Comparison of ENCODE assay signal across 10 cellular contexts in the genomic region with DNA sequence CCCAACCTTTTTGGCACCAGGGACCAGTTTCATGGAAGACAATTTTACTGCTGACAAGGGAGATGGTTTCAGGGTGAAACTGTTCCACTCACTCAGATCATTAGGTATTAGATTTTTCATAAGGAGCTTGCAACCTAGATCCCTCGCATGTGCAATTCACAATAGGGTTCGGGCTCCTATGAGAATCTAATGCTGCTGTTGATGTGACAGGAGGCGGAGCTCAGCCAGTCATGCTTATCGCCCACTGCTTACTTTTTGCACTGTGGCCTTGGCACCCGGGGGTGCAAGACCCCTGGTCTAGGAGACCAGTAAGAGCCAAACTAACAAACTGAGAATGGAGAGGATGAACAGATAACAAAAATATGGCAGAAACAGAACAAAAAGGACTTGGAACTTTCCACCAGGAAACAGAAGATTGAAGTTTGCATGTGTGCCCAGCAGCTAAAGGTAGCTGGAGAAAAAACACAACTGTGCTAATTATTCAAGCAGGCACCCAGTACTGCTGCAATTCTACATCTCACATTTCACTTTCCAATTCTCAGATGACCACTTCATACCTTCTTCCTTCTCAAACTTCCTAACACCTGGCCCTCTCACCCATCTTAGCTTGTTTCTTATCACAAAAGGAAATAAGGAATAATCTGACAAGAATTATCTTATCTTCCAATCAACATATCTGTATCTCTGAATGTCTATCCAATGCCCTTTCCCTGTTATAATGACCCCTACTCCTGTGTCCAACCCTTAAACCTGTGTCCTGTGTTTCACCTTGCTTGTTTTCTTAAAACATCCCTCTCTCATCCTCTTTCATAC. TPM values are rescaled to one million over a fixed set of nuclear protein-coding genes. Genes with fewer than 3 reads are reported as not detected.
DNase-seq lines count a peak whose midpoint lies in the region; ATAC-seq and TF ChIP-seq lines count a peak whose summit lies in the region.
"Had no signal": no experiment of that assay in that cellular context is flagged by ENCODE, and none has a peak within 500 bp of the region (broad histone marks: within the 10 kb centered on the region; RNA-seq: fewer than 3 reads in every experiment).

No MANE protein-coding gene starts in this region.

- H3K27ac Mint-ChIP-seq in activated CD4-positive, alpha-beta T cell treated with anti-CD3 and anti-CD28 coated beads for 36 hours: peak overlapping the region; percentile 66
- H3K27ac Mint-ChIP-seq in WTC11: peak overlapping the region; percentile 61

- H3K4me1 ChIP-seq in osteoblast (ENCODE audit: insufficient read depth, low read length) (peaks cover 29% of the 10 kb centered on the region), testis (peaks cover 11% of the 10 kb centered on the region)

- no peak for TF ChIP-seq CTCF in WTC11 (IDR thresholded peaks at IDR 0.05)
- no peak for TF ChIP-seq CTCF in osteoblast (IDR thresholded peaks at IDR 0.05; ENCODE audit: extremely low read depth, low read depth, low read length)
- TF ChIP-seq CTCF in GM13977 (IDR thresholded peaks at IDR 0.05; ENCODE audit: extremely low read depth, insufficient read depth, missing control alignments): no peak
- TF ChIP-seq CTCF in testis (IDR thresholded peaks at IDR 0.05): no peak

- peaks cover 98% of the 10 kb centered on the region for H3K79me2 ChIP-seq in osteoblast (ENCODE audit: insufficient read depth, low read length)

- no peak overlapping the region for H3K4me3 Mint-ChIP-seq in activated CD4-positive, alpha-beta T cell treated with anti-CD3 and anti-CD28 coated beads for 36 hours
- no peak overlapping the region; the same call in 1 of the 2 replicates for H3K4me3 Mint-ChIP-seq in WTC11

- H3K27ac ChIP-seq in osteoblast (ENCODE audit: low read depth, low read length) (peak overlapping the region; percentile 30), testis (no peak overlapping the region)

- POLR2A ChIA-PET in activated CD4-positive, alpha-beta T cell treated with anti-CD3 and anti-CD28 coated beads for 36 hours (lab: Charles Lee): interaction anchor here (0.6 to 1.2 kb wide), 3 partner anchors 10 to 322 kb away, joined by 3 to 4 read pairs (median 4); no protein-coding TSS in a partner anchor
- POLR2A ChIA-PET in WTC11 (lab: Charles Lee): no interaction called here

- WGBS in testis, 2 donors: 86 to 87% methylated on average over 4 to 5 of the region's 5 CpGs

- in situ Hi-C loops in GM13977 (cut with MboI; ENCODE audit: low pct_unique_long_range_greater_than_20kb, low sequenced_read_pairs, unreplicated experiment): no loop called here

- H3K9me3 ChIP-seq in osteoblast (ENCODE audit: low read depth, low read length) (no peaks in the 10 kb centered on the region), testis (no peaks in the 10 kb centered on the region)

- no peak for DNase-seq in activated CD4-positive, alpha-beta T cell treated with anti-CD3 and anti-CD28 coated beads for 36 hours
- DNase-seq in activated CD4-positive, alpha-beta T cell treated with anti-CD3 and anti-CD28 coated beads for 1 hour: no peak
- DNase-seq in WTC11 (ENCODE audit: low spot score) (no peak), osteoblast (ENCODE audit: insufficient read length, low spot score, missing footprints) (no peak), GM13977 (ENCODE audit: low spot score) (no peak), testis (no peak)
- DNase-seq: cerebellar nuclear complex; stimulated activated naive CD4-positive, alpha-beta T cell had no signal

- peaks cover 70% of the 10 kb centered on the region for H3K4me1 Mint-ChIP-seq in activated CD4-positive, alpha-beta T cell treated with anti-CD3 and anti-CD28 coated beads for 36 hours
- H3K4me1 Mint-ChIP-seq in WTC11: peaks cover 43% of the 10 kb centered on the region

- H3K27me3 Mint-ChIP-seq in activated CD4-positive, alpha-beta T cell treated with anti-CD3 and anti-CD28 coated beads for 36 hours: no peaks in the 10 kb centered on the region
- no peaks in the 10 kb centered on the region for H3K27me3 Mint-ChIP-seq in WTC11 (ENCODE audit: low read depth)

- H3K9me3 Mint-ChIP-seq in activated CD4-positive, alpha-beta T cell treated with anti-CD3 and anti-CD28 coated beads for 36 hours (ENCODE audit: low read depth): no peaks in the 10 kb centered on the region
- no peaks in the 10 kb centered on the region for H3K9me3 Mint-ChIP-seq in WTC11

- intact Hi-C loops in activated CD4-positive, alpha-beta T cell treated with anti-CD3 and anti-CD28 coated beads for 36 hours (cut with DNase I, micrococcal nuclease): loop anchor here (1.0 to 2.0 kb wide), 2 partner anchors 23 to 42 kb away; no protein-coding TSS in a partner anchor
- intact Hi-C loops in testis (cut with DNase I; ENCODE audit: low total_unique reads): no loop called here

- H3K36me3 ChIP-seq in osteoblast (ENCODE audit: insufficient read depth, low read length) (no peaks in the 10 kb centered on the region), testis (ENCODE audit: low read depth, missing control alignments) (no peaks in the 10 kb centered on the region)

- H2AFZ ChIP-seq in osteoblast (ENCODE audit: low read length): no peak overlapping the region

- H3K4me2 ChIP-seq in osteoblast (ENCODE audit: insufficient read depth, low read length): peak overlapping the region; percentile 14

- no peak for ATAC-seq in activated CD4-positive, alpha-beta T cell treated with anti-CD3 and anti-CD28 coated beads for 36 hours
- peak; percentile 42 for ATAC-seq in GM21381 (IDR thresholded peaks at IDR 0.05; ENCODE audit: unreplicated experiment)
- ATAC-seq in WTC11: no peak
- ATAC-seq in HG03342 (IDR thresholded peaks at IDR 0.05; ENCODE audit: unreplicated experiment): no peak

- peaks cover 31% of the 10 kb centered on the region for H3K36me3 Mint-ChIP-seq in activated CD4-positive, alpha-beta T cell treated with anti-CD3 and anti-CD28 coated beads for 36 hours (ENCODE audit: low read depth)
- no peaks in the 10 kb centered on the region for H3K36me3 Mint-ChIP-seq in WTC11

- no peaks in the 10 kb centered on the region for H3K27me3 ChIP-seq in osteoblast (ENCODE audit: insufficient read depth, low read length)
- no peaks in the 10 kb centered on the region for H3K27me3 ChIP-seq in testis

- peaks cover 65% of the 10 kb centered on the region for H4K20me1 ChIP-seq in osteoblast (ENCODE audit: insufficient read depth, low read length)

- H3K4me3 ChIP-seq in osteoblast (ENCODE audit: insufficient read depth, low read length) (no peak overlapping the region), testis (no peak overlapping the region)

- CTCF ChIA-PET in activated CD4-positive, alpha-beta T cell treated with anti-CD3 and anti-CD28 coated beads for 36 hours (lab: Charles Lee): interaction anchor here (0.6 to 1.0 kb wide), 3 partner anchors 25 to 56 kb away, joined by 3 to 5 read pairs (median 3); no protein-coding TSS in a partner anchor
- CTCF ChIA-PET in WTC11 (lab: Charles Lee): no interaction called here

- no peak for TF ChIP-seq POLR2A in testis (IDR thresholded peaks at IDR 0.05)

TF ChIP-seq in WTC11, 78 proteins besides CTCF, POLR2A, EP300 and RAD21 (continues in another document):
- TF ChIP-seq, protein P1, sequence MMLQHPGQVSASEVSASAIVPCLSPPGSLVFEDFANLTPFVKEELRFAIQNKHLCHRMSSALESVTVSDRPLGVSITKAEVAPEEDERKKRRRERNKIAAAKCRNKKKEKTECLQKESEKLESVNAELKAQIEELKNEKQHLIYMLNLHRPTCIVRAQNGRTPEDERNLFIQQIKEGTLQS (CRISPR knock-in tag; conservative IDR thresholded peaks at IDR 0.05): no peak
- no peak for TF ChIP-seq JAZF1 (CRISPR knock-in tag; IDR thresholded peaks at IDR 0.05)
- TF ChIP-seq, protein P2, sequence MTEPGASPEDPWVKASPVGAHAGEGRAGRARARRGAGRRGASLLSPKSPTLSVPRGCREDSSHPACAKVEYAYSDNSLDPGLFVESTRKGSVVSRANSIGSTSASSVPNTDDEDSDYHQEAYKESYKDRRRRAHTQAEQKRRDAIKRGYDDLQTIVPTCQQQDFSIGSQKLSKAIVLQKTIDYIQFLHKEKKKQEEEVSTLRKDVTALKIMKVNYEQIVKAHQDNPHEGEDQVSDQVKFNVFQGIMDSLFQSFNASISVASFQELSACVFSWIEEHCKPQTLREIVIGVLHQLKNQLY (CRISPR knock-in tag; IDR thresholded peaks at IDR 0.05): no peak
- TF ChIP-seq, protein P3, sequence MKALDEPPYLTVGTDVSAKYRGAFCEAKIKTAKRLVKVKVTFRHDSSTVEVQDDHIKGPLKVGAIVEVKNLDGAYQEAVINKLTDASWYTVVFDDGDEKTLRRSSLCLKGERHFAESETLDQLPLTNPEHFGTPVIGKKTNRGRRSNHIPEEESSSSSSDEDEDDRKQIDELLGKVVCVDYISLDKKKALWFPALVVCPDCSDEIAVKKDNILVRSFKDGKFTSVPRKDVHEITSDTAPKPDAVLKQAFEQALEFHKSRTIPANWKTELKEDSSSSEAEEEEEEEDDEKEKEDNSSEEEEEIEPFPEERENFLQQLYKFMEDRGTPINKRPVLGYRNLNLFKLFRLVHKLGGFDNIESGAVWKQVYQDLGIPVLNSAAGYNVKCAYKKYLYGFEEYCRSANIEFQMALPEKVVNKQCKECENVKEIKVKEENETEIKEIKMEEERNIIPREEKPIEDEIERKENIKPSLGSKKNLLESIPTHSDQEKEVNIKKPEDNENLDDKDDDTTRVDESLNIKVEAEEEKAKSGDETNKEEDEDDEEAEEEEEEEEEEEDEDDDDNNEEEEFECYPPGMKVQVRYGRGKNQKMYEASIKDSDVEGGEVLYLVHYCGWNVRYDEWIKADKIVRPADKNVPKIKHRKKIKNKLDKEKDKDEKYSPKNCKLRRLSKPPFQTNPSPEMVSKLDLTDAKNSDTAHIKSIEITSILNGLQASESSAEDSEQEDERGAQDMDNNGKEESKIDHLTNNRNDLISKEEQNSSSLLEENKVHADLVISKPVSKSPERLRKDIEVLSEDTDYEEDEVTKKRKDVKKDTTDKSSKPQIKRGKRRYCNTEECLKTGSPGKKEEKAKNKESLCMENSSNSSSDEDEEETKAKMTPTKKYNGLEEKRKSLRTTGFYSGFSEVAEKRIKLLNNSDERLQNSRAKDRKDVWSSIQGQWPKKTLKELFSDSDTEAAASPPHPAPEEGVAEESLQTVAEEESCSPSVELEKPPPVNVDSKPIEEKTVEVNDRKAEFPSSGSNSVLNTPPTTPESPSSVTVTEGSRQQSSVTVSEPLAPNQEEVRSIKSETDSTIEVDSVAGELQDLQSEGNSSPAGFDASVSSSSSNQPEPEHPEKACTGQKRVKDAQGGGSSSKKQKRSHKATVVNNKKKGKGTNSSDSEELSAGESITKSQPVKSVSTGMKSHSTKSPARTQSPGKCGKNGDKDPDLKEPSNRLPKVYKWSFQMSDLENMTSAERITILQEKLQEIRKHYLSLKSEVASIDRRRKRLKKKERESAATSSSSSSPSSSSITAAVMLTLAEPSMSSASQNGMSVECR (CRISPR knock-in tag; IDR thresholded peaks at IDR 0.05; ENCODE audit: borderline replicate concordance): no peak

RNA-seq across cellular contexts. Expression of a gene that starts 24.8 kb away (rescaled TPM):
- 10 to 100 TPM; 83.8 to 91.4 TPM for total RNA-seq in activated CD4-positive, alpha-beta T cell treated with anti-CD3 and anti-CD28 coated beads for 36 hours
- total RNA-seq in WTC11 (2021) (72.8 to 88.5 TPM (median 77.1 TPM) in 3 replicates), osteoblast (113 and 122 TPM in 2 replicates), testis (100 to 1,000 TPM; 135 to 142 TPM)
- 48.1 TPM for polyA plus RNA-seq in testis (ENCODE audit: insufficient read depth, low read depth, low replicate concordance)
